Comparison of ENCODE assay signal across 1 cellular context in genomic region chr5:172795401-172795977, GRCh38.
A peak's percentile ranks its signal among the peaks of the same experiment; 100 is the strongest.
TF ChIP-seq lines count a peak whose summit lies in the region.

No MANE protein-coding gene starts in this region.

TF ChIP-seq in K562, 482 proteins besides CTCF, POLR2A, EP300 and RAD21 (continued from another document and continues in another):
- TF ChIP-seq, protein P1, sequence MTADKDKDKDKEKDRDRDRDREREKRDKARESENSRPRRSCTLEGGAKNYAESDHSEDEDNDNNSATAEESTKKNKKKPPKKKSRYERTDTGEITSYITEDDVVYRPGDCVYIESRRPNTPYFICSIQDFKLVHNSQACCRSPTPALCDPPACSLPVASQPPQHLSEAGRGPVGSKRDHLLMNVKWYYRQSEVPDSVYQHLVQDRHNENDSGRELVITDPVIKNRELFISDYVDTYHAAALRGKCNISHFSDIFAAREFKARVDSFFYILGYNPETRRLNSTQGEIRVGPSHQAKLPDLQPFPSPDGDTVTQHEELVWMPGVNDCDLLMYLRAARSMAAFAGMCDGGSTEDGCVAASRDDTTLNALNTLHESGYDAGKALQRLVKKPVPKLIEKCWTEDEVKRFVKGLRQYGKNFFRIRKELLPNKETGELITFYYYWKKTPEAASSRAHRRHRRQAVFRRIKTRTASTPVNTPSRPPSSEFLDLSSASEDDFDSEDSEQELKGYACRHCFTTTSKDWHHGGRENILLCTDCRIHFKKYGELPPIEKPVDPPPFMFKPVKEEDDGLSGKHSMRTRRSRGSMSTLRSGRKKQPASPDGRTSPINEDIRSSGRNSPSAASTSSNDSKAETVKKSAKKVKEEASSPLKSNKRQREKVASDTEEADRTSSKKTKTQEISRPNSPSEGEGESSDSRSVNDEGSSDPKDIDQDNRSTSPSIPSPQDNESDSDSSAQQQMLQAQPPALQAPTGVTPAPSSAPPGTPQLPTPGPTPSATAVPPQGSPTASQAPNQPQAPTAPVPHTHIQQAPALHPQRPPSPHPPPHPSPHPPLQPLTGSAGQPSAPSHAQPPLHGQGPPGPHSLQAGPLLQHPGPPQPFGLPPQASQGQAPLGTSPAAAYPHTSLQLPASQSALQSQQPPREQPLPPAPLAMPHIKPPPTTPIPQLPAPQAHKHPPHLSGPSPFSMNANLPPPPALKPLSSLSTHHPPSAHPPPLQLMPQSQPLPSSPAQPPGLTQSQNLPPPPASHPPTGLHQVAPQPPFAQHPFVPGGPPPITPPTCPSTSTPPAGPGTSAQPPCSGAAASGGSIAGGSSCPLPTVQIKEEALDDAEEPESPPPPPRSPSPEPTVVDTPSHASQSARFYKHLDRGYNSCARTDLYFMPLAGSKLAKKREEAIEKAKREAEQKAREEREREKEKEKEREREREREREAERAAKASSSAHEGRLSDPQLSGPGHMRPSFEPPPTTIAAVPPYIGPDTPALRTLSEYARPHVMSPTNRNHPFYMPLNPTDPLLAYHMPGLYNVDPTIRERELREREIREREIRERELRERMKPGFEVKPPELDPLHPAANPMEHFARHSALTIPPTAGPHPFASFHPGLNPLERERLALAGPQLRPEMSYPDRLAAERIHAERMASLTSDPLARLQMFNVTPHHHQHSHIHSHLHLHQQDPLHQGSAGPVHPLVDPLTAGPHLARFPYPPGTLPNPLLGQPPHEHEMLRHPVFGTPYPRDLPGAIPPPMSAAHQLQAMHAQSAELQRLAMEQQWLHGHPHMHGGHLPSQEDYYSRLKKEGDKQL (CRISPR knock-in tag; IDR thresholded peaks at IDR 0.05; ENCODE audit: borderline replicate concordance) = no peak
- TF ChIP-seq ZNF282 (CRISPR knock-in tag; IDR thresholded peaks at IDR 0.05) (no peak), ZNF347 (CRISPR knock-in tag; IDR thresholded peaks at IDR 0.05; ENCODE audit: low read depth) (no peak), ADNP (tag; IDR thresholded peaks at IDR 0.05) (peak; percentile 83; the same call in 1 of the 2 replicates), GABPB1 (CRISPR knock-in tag; IDR thresholded peaks at IDR 0.05) (no peak), KDM1A (IDR thresholded peaks at IDR 0.05) (peak; percentile 71 to 85), ZNF217 (CRISPR knock-in tag; IDR thresholded peaks at IDR 0.05) (no peak), ZNF586 (CRISPR knock-in tag; conservative IDR thresholded peaks at IDR 0.05) (no peak), KDM2B (CRISPR knock-in tag; IDR thresholded peaks at IDR 0.05) (no peak), MCM3 (IDR thresholded peaks at IDR 0.05) (no peak), MCM7 (IDR thresholded peaks at IDR 0.05) (no peak), CBX3 (IDR thresholded peaks at IDR 0.05; ENCODE audit: borderline replicate concordance in 1 of 2, low read length in 2 of 2) (peak in 1 of 2 experiments; percentile 40; a peak in 1 of 3 replicates), SMAD4 (CRISPR knock-in tag; conservative IDR thresholded peaks at IDR 0.05) (no peak), PHF21A (IDR thresholded peaks at IDR 0.05; ENCODE audit: borderline replicate concordance, low read depth) (no peak), ATF4 (CRISPR knock-in tag; IDR thresholded peaks at IDR 0.05) (no peak), EGR1 (conservative IDR thresholded peaks at IDR 0.05) (no peak), IRF2 (CRISPR knock-in tag; IDR thresholded peaks at IDR 0.05) (no peak), BMI1 (IDR thresholded peaks at IDR 0.05; ENCODE audit: low read length) (no peak), HDGF (IDR thresholded peaks at IDR 0.05) (0 out of 2 replicates have a peak, but pooled peaks have one; percentile 43), CHAMP1 (IDR thresholded peaks at IDR 0.05) (no peak), ZNF146 (CRISPR knock-in tag; IDR thresholded peaks at IDR 0.05; ENCODE audit: unreplicated experiment) (no peak), KLF1 (tag; IDR thresholded peaks at IDR 0.05) (no peak), HDAC2 (IDR thresholded peaks at IDR 0.05) (peak; percentile 92), KDM4B (IDR thresholded peaks at IDR 0.05; ENCODE audit: borderline replicate concordance in 2 of 2, low read depth in 1 of 2) (no peak), USF2 (CRISPR knock-in tag; IDR thresholded peaks at IDR 0.05) (no peak), ARNT (IDR thresholded peaks at IDR 0.05) (0 out of 4 replicates have a peak, but pooled peaks of 1 of the 2 experiments have one; percentile 29), HDAC6 (IDR thresholded peaks at IDR 0.05; ENCODE audit: low read depth, low read length) (no peak), RNF2 (IDR thresholded peaks at IDR 0.05) (no peak), HDAC1 (IDR thresholded peaks at IDR 0.05) (0 out of 4 replicates have a peak, but pooled peaks of 1 of the 2 experiments have one; percentile 31), SMARCC2 (IDR thresholded peaks at IDR 0.05; ENCODE audit: low read depth) (no peak), ZKSCAN3 (CRISPR knock-in tag; IDR thresholded peaks at IDR 0.05) (no peak), BCL6 (CRISPR knock-in tag; IDR thresholded peaks at IDR 0.05) (no peak), VEZF1 (CRISPR knock-in tag; IDR thresholded peaks at IDR 0.05) (no peak), MYC (IDR thresholded peaks at IDR 0.05; ENCODE audit: low read depth, low read length) (no peak), MYC (CRISPR knock-in tag; IDR thresholded peaks at IDR 0.05; ENCODE audit: borderline replicate concordance, low read depth) (no peak), DACH1 (IDR thresholded peaks at IDR 0.05; ENCODE audit: partially characterized antibody) (no peak), ASH1L (IDR thresholded peaks at IDR 0.05; ENCODE audit: borderline replicate concordance, low read depth, partially characterized antibody) (no peak), ZBTB8A (IDR thresholded peaks at IDR 0.05; ENCODE audit: partially characterized antibody) (no peak), CTBP1 (IDR thresholded peaks at IDR 0.05; ENCODE audit: borderline replicate concordance) (no peak), E2F4 (CRISPR knock-in tag; IDR thresholded peaks at IDR 0.05; ENCODE audit: low read depth) (no peak), ZNF408 (CRISPR knock-in tag; IDR thresholded peaks at IDR 0.05; ENCODE audit: low read depth) (no peak), E2F8 (IDR thresholded peaks at IDR 0.05; ENCODE audit: low read depth, partially characterized antibody) (no peak), ILF3 (IDR thresholded peaks at IDR 0.05; ENCODE audit: borderline replicate concordance) (no peak), RBBP5 (IDR thresholded peaks at IDR 0.05; ENCODE audit: borderline replicate concordance, insufficient read depth, low read length, poor library complexity, severe bottlenecking) (no peak), ZNF436 (CRISPR knock-in tag; IDR thresholded peaks at IDR 0.05) (no peak), ZNF253 (CRISPR knock-in tag; conservative IDR thresholded peaks at IDR 0.05) (no peak), SETDB1 (IDR thresholded peaks at IDR 0.05; ENCODE audit: low read length) (no peak), SP1 (CRISPR knock-in tag; IDR thresholded peaks at IDR 0.05) (no peak)
- TF ChIP-seq, protein P2, sequence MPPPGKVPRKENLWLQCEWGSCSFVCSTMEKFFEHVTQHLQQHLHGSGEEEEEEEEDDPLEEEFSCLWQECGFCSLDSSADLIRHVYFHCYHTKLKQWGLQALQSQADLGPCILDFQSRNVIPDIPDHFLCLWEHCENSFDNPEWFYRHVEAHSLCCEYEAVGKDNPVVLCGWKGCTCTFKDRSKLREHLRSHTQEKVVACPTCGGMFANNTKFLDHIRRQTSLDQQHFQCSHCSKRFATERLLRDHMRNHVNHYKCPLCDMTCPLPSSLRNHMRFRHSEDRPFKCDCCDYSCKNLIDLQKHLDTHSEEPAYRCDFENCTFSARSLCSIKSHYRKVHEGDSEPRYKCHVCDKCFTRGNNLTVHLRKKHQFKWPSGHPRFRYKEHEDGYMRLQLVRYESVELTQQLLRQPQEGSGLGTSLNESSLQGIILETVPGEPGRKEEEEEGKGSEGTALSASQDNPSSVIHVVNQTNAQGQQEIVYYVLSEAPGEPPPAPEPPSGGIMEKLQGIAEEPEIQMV (tag; conservative IDR thresholded peaks at IDR 0.05; ENCODE audit: low read depth) = no peak
- TF ChIP-seq, protein P3, sequence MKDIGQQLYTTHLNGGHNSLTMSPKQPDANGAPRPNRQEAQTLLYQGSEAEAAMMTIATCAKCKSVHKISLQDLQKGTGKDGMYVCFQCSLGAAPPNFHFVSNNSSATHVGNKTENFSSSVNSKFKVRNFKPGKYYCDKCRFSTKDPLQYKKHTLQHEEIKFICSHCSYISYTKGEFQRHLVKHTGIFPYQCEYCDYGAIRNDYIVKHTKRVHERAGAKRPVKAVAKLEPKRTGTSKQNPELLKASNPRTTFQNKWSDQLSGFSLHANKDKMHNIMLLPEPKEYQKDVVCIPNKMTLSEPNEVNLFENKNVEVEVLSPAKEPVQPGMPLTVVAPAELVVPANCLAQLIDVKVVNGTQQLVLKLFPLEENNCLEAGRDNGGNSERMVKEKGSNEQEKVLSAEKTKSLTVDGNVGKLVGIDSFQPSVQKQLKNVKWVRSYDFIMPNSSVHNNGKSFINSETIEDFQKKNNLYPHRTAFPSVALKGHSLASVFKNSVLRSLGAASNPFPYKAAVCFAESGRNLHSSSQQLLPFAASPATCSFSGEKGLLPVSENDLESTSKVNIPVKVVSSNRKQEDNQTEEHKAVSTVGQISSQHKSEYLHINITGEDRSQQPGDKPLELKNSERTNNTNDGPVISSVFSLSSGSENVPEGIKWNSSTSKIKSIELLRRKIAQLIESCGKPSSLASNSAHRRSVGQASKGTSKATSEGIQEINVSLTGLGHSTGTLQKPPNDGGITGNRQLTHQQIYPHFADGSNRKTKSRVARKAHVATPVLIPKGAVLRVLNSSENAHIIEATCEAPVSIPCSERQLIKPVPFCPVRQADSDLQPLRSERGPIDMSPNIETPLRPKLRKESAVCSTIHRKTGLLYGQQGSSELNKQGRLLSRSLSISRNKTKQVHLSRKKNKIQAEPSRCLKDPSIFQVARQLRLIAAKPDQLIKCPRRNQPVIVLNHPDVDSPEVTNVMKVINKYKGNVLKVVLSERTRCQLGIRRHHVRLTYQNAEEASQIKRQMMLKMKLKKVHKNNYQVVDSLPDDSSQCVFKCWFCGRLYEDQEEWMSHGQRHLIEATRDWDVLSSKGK (CRISPR knock-in tag; IDR thresholded peaks at IDR 0.05) = no peak
